22 cellular contexts compared by ENCODE assay signal in genomic region chrX:147217334-147217733, GRCh38.
"Had no signal": no experiment of that assay in that cellular context is flagged by ENCODE, and none has a peak within 500 bp of the region (broad histone marks: within the 10 kb centered on the region; RNA-seq: fewer than 3 reads in every experiment).

No MANE protein-coding gene starts in this region.

- H3K9ac ChIP-seq: KMS-11, SK-N-SH had no signal

- H3K27ac ChIP-seq: HL-60, KMS-11, RWPE1 had no signal

- ATAC-seq: K562, Panc1, PC-3 had no signal

- H3K9me3 ChIP-seq: SK-N-SH had no signal

- DNase-seq: Kasumi-1, MM.1S, NCI-H1105, NCI-H1417, NCI-H1436 treated with DMSO at 0.1 percent for 48 hours, NCI-H1694, NCI-H187 treated with DMSO at 0.1 percent for 48 hours, NCI-H2029 treated with DMSO at 0.1 percent for 48 hours, NCI-H2107, NCI-H2227 treated with DMSO at 0.1 percent for 48 hours, NCI-H524 treated with DMSO at 0.1 percent for 48 hours, NCI-H69, NCI-H774, PC-3, SHP77, SK-N-SH, SW 1271 had no signal

- H3K4me3 ChIP-seq: K562 had no signal
